Comparison of ENCODE assay signal across 35 cellular contexts in the genomic region with DNA sequence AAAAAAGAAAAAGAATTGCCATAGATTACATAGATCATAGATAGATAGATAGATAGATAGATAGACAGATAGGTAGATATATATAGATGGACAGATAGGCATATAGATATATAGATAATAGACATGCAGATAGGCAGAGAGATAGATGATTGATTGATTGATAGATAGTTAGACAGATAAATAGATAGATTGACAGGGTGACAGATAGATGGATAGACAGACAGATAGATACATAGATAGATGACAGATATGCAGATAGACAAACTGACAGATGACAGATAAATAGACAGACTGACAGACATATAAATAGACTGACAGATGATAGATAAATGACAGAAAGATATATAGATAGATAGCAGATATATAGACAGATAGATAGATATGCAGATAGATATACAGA.
"Had no signal": no experiment of that assay in that cellular context is flagged by ENCODE, and none has a peak within 500 bp of the region (broad histone marks: within the 10 kb centered on the region; RNA-seq: fewer than 3 reads in every experiment).

No MANE protein-coding gene starts in this region.

- H3K36me3 ChIP-seq: MG63 had no signal

- H3K4me3 ChIP-seq: MG63 had no signal

- H3K9me3 ChIP-seq: MG63 had no signal

- DNase-seq: Karpas-422, Kasumi-1, MG63, MM.1S, MV-4-11, NCI-H1048, NCI-H1092, NCI-H1092 treated with DMSO at 0.1 percent for 48 hours, NCI-H1105, NCI-H1105 treated with DMSO at 0.1 percent for 48 hours, NCI-H1417, NCI-H1417 treated with DMSO at 0.1 percent for 48 hours, NCI-H1436, NCI-H1436 treated with DMSO at 0.1 percent for 48 hours, NCI-H146, NCI-H1694, NCI-H1694 treated with DMSO at 0.1 percent for 48 hours, NCI-H187, NCI-H187 treated with DMSO at 0.1 percent for 48 hours, NCI-H1930, NCI-H2029, NCI-H2029 treated with DMSO at 0.1 percent for 48 hours, NCI-H2081, NCI-H2081 treated with DMSO at 0.1 percent for 48 hours, NCI-H2107, NCI-H2171, NCI-H2171 treated with DMSO at 0.1 percent for 48 hours, NCI-H2227 treated with DMSO at 0.1 percent for 48 hours, NCI-H226, NCI-H345, NCI-H446, NCI-H446 treated with DMSO at 0.1 percent for 48 hours, NCI-H510A, NCI-H510A treated with DMSO at 0.1 percent for 48 hours, NCI-H524 had no signal

- H3K27me3 ChIP-seq: MG63 had no signal
